ENCODE assay signal across 3 cellular contexts in the genomic region with DNA sequence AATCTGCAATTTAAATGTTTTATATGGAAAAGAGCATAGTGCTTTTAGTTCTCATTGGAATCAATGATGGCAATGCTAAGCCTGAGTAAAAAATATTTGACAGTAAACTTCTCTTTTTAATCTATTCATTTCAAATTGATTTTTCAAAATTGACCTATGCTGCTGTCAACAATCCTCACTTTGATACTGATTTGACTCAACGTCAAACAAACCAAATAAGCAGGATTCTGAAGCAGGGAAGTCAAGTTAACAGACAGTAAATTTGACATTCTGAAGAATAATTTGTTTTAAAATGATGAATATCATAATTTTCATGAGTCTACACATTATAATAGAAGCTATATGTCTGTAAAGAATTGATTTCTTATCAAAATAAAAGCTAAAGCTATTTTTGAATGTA.
"Had no signal": no experiment of that assay in that cellular context is flagged by ENCODE, and none has a peak within 500 bp of the region (broad histone marks: within the 10 kb centered on the region; RNA-seq: fewer than 3 reads in every experiment).

No MANE protein-coding gene starts in this region.

- H3K4me3 ChIP-seq: GM12878 had no signal

- DNase-seq: GDM1, GF-D8 had no signal
